Comparison of ENCODE assay signal across 8 cellular contexts in genomic region chr15:80567721-80568157, GRCh38.
DNase-seq lines count a peak whose midpoint lies in the region; ATAC-seq, FAIRE-seq and TF ChIP-seq lines count a peak whose summit lies in the region.

No MANE protein-coding gene starts in this region.

- CTCF ChIA-PET in HEK293T (lab: Yijun Ruan, JAX): interaction anchor here (0.6 to 3.8 kb wide), 13 partner anchors 9 to 1502 kb away, joined by 3 to 37 read pairs (median 3); partner anchors contain the start of gene CEMIP

- peak; percentile 79 for DNase-seq in DMS 273 (lab: John Stamatoyannopoulos, UW; ENCODE audit: unreplicated experiment)
- peak; percentile 75 for DNase-seq in HEK293T (ENCODE audit: extremely low spot score)
- peak; percentile 82 for DNase-seq in bronchial epithelial cell (ENCODE audit: low read depth)
- DNase-seq in iris pigment epithelial cell (ENCODE audit: low read depth): peak; percentile 86
- DNase-seq in central memory CD4-positive, alpha-beta T cell: no peak
- DNase-seq in HK-2 (ENCODE audit: unreplicated experiment): no peak

- TF ChIP-seq CTCF in OCI-LY3 (IDR thresholded peaks at IDR 0.05; ENCODE audit: low read depth, low read length): peak; percentile 89
- peak; percentile 86 for TF ChIP-seq CTCF in bronchial epithelial cell (IDR thresholded peaks at IDR 0.05; ENCODE audit: insufficient read depth, low read length, severe bottlenecking)

- no peak overlapping the region for H3K4me3 ChIP-seq in OCI-LY3 (ENCODE audit: low read length)
- no peak overlapping the region for H3K4me3 ChIP-seq in bronchial epithelial cell (ENCODE audit: low read depth, low read length)

- peak overlapping the region; percentile 8; the same call in 1 of the 2 replicates for H3K9ac ChIP-seq in OCI-LY3 (ENCODE audit: low read length)

- peaks cover 36% of the 10 kb centered on the region for H3K4me1 ChIP-seq in OCI-LY3 (ENCODE audit: low read length)

- H3K4me3 Mint-ChIP-seq in stimulated activated memory B cell treated with anti-CD40 and anti-IgM and Interleukin-4, amounts not matched to agents 10 μg/mL and 1 μg/mL and 100 μg/mL, for 72 hours: no peak overlapping the region

- H3K27me3 ChIP-seq in OCI-LY3 (ENCODE audit: low read depth, low read length) (no peaks in the 10 kb centered on the region), bronchial epithelial cell (ENCODE audit: control insufficient read depth, insufficient read depth, low read length) (no peaks in the 10 kb centered on the region)

- no peaks in the 10 kb centered on the region for H3K79me2 ChIP-seq in OCI-LY3 (ENCODE audit: low read length)

- peak overlapping the region; percentile 6; the same call in 1 of the 2 replicates for H3K27ac ChIP-seq in OCI-LY3 (ENCODE audit: low read length)

- no peaks in the 10 kb centered on the region for H3K4me1 Mint-ChIP-seq in stimulated activated memory B cell treated with anti-CD40 and anti-IgM and Interleukin-4, amounts not matched to agents 10 μg/mL and 1 μg/mL and 100 μg/mL, for 72 hours

- H4K20me1 ChIP-seq in OCI-LY3 (ENCODE audit: insufficient read depth, low read length): no peaks in the 10 kb centered on the region

- H3K36me3 Mint-ChIP-seq in stimulated activated memory B cell treated with anti-CD40 and anti-IgM and Interleukin-4, amounts not matched to agents 10 μg/mL and 1 μg/mL and 100 μg/mL, for 72 hours: no peaks in the 10 kb centered on the region

- H3K27ac Mint-ChIP-seq in stimulated activated memory B cell treated with anti-CD40 and anti-IgM and Interleukin-4, amounts not matched to agents 10 μg/mL and 1 μg/mL and 100 μg/mL, for 72 hours: no peak overlapping the region

- peak overlapping the region; percentile 72 for H2AFZ ChIP-seq in OCI-LY3 (ENCODE audit: low read depth, low read length)

- H3K9me3 Mint-ChIP-seq in stimulated activated memory B cell treated with anti-CD40 and anti-IgM and Interleukin-4, amounts not matched to agents 10 μg/mL and 1 μg/mL and 100 μg/mL, for 72 hours: no peaks in the 10 kb centered on the region

- H3K36me3 ChIP-seq in OCI-LY3 (replicated peaks; ENCODE audit: low read depth, low read length): no peaks in the 10 kb centered on the region
- H3K36me3 ChIP-seq in bronchial epithelial cell (ENCODE audit: control insufficient read depth, insufficient read depth, low read length): no peaks in the 10 kb centered on the region

- peak overlapping the region; percentile 36 for H3K4me2 ChIP-seq in OCI-LY3 (ENCODE audit: low read length)

- H3K9me3 ChIP-seq in OCI-LY3 (ENCODE audit: insufficient read depth, low read length): no peaks in the 10 kb centered on the region

- POLR2A ChIA-PET in HEK293T (lab: Yijun Ruan, JAX): no interaction called here

- peak; percentile 39 for ATAC-seq in stimulated activated memory B cell treated with anti-CD40 and anti-IgM and Interleukin-4, amounts not matched to agents 10 μg/mL and 1 μg/mL and 100 μg/mL, for 72 hours

- peaks cover 43% of the 10 kb centered on the region for H3K27me3 Mint-ChIP-seq in stimulated activated memory B cell treated with anti-CD40 and anti-IgM and Interleukin-4, amounts not matched to agents 10 μg/mL and 1 μg/mL and 100 μg/mL, for 72 hours

- peak; percentile 92 for FAIRE-seq in bronchial epithelial cell (lab: Jason Lieb, UNC)

TF ChIP-seq in HEK293T, 16 proteins besides CTCF, POLR2A, EP300 and RAD21:
- TF ChIP-seq SP1 (IDR thresholded peaks at IDR 0.05) (no peak), NFRKB (IDR thresholded peaks at IDR 0.05) (no peak), FOXA1 (IDR thresholded peaks at IDR 0.05) (no peak), ELF4 (IDR thresholded peaks at IDR 0.05) (no peak), CTBP1 (IDR thresholded peaks at IDR 0.05; ENCODE audit: borderline replicate concordance) (no peak)
TF ChIP-seq in HEK293T: peak in this region for 0.

Comparison
In these comparisons a context has a peak if more than half of its experiments do, and no peak if none do; other contexts are left out.
1. DNase-seq: peak in DMS 273 (single experiment), HEK293T (single experiment), bronchial epithelial cell (single experiment) and iris pigment epithelial cell (single experiment); none in central memory CD4-positive, alpha-beta T cell (single experiment) and HK-2 (single experiment).